Comparison of ENCODE assay signal across 8 cellular contexts in the genomic region with DNA sequence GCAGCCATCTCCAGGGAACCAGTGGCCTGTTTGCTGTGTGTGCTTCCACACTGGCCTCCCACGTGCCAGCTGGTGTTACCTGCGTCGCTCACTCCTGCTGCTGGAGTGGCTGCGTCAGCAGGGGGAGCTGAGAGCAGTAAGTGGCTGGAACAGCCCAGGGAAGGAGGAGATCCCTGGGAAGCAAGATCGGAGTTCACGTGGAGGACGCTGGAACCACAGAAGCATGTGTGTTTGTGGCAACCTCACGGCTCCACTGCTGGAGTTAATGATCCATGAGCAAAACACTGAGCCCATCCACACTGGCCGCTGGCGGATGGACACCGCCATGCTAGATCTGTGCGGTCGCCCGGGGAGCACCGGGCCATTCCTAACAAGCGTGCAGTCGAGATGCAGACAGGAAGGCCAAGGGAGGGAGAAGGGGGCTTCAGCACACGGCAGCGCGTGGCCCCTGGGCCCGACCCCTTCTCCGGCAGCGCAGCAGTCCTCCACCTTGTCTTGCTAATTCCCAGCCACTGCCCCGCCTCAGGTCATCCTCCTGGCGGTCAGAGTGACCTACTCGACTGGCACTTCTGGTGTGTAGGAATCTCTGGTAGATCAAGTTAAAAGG.
DNase-seq lines count a peak whose midpoint lies in the region; TF ChIP-seq lines count a peak whose summit lies in the region.

No MANE protein-coding gene starts in this region.

- no peak for TF ChIP-seq POLR2A in ovary (IDR thresholded peaks at IDR 0.05)

- no peak overlapping the region for H3K27ac ChIP-seq in ovary

- H3K9me3 ChIP-seq in ovary: no peaks in the 10 kb centered on the region

- no peak for TF ChIP-seq EP300 in ovary (IDR thresholded peaks at IDR 0.05)

- TF ChIP-seq CTCF in fibroblast of mammary gland (conservative IDR thresholded peaks at IDR 0.05; ENCODE audit: control insufficient read depth, insufficient read depth, low read depth, low read length) (peak; percentile 27), ovary (IDR thresholded peaks at IDR 0.05) (no peak)

- H3K27me3 ChIP-seq in ovary: no peaks in the 10 kb centered on the region

- intact Hi-C loops in ovary (cut with DNase I): loop anchor here in 1 of 4 donors (5.0 kb wide), 1 partner anchor 677 kb away; no protein-coding TSS in a partner anchor

- H3K4me1 ChIP-seq in ovary (ENCODE audit: insufficient read depth): no peaks in the 10 kb centered on the region

- DNase-seq in EL (peak; percentile 17), NCI-H748 (lab: John Stamatoyannopoulos, UW; ENCODE audit: unreplicated experiment) (peak; percentile 59), fibroblast of mammary gland (ENCODE audit: low read depth) (peak; percentile 34), ovary (peak; percentile 16 to 57 (median 41)), UCSD-AML1 (lab: John Stamatoyannopoulos, UW; ENCODE audit: unreplicated experiment) (no peak), DMS79 treated with DMSO at 0.1 percent for 48 hours (lab: John Stamatoyannopoulos, UW) (no peak), NCI-H1105 treated with DMSO at 0.1 percent for 48 hours (lab: John Stamatoyannopoulos, UW) (no peak)
- no peak for DNase-seq in stimulated activated CD4-positive, alpha-beta T cell treated with anti-CD3 and anti-CD28 coated beads, Interleukin-4, amount 100 ng/mL, for 1 hour

- WGBS in ovary, 3 donors: 68 to 79% (median 74%) methylated on average over 26 of the region's 26 CpGs

- H3K36me3 ChIP-seq in ovary: no peaks in the 10 kb centered on the region

- H3K4me3 ChIP-seq in fibroblast of mammary gland (ENCODE audit: control insufficient read depth, low read depth, low read length) (no peak overlapping the region), ovary (no peak overlapping the region)

Comparison
In these comparisons a context has a peak if more than half of its experiments do, and no peak if none do; other contexts are left out.
1. DNase-seq: peak in EL (single experiment), NCI-H748 (single experiment), fibroblast of mammary gland (single experiment) and ovary (5 of 5); none in UCSD-AML1 (single experiment), stimulated activated CD4-positive, alpha-beta T cell treated with anti-CD3 and anti-CD28 coated beads, Interleukin-4, amount 100 ng/mL, for 1 hour (single experiment), DMS79 treated with DMSO at 0.1 percent for 48 hours (single experiment) and NCI-H1105 treated with DMSO at 0.1 percent for 48 hours (single experiment).